11 cellular contexts compared by ENCODE assay signal in genomic region chr18:44909191-44909719, GRCh38.
A peak's percentile ranks its signal among the peaks of the same experiment; 100 is the strongest.
DNase-seq lines count a peak whose midpoint lies in the region; ATAC-seq and TF ChIP-seq lines count a peak whose summit lies in the region.
"Had no signal": no experiment of that assay in that cellular context is flagged by ENCODE, and none has a peak within 500 bp of the region (broad histone marks: within the 10 kb centered on the region; RNA-seq: fewer than 3 reads in every experiment).

No MANE protein-coding gene starts in this region.

- peak overlapping the region; percentile 76 for H3K9ac ChIP-seq in MM.1S (ENCODE audit: low read length)

- H3K4me3 ChIP-seq in MM.1S (ENCODE audit: low read length), result peak overlapping the region; percentile 39

- no peaks in the 10 kb centered on the region for H3K36me3 Mint-ChIP-seq in activated T-cell treated with anti-CD3 and anti-CD28 coated beads, Interleukin-2, amount 50 U/mL, for 4 hours (ENCODE audit: insufficient read depth)
- H3K36me3 Mint-ChIP-seq in stimulated activated memory B cell treated with anti-CD40 and anti-IgM and Interleukin-4, amounts not matched to agents 10 μg/mL and 1 μg/mL and 100 μg/mL, for 72 hours, result peaks cover 20% of the 10 kb centered on the region
- H3K36me3 Mint-ChIP-seq in activated naive CD4-positive, alpha-beta T cell treated with anti-CD3 and anti-CD28 coated beads, Interleukin-2, amount 10 ng/mL, durations not matched to agents 7 days and 5 days, result no peaks in the 10 kb centered on the region
- H3K36me3 Mint-ChIP-seq: CD14-positive monocyte had no signal

- H3K9me2 ChIP-seq in MM.1S (replicated peaks; ENCODE audit: insufficient read depth, low read length), result no peaks in the 10 kb centered on the region

- H3K4me3 Mint-ChIP-seq in activated T-cell treated with anti-CD3 and anti-CD28 coated beads, Interleukin-2, amount 50 U/mL, for 4 hours, result no peak overlapping the region
- H3K4me3 Mint-ChIP-seq in stimulated activated memory B cell treated with anti-CD40 and anti-IgM and Interleukin-4, amounts not matched to agents 10 μg/mL and 1 μg/mL and 100 μg/mL, for 72 hours, result peak overlapping the region; percentile 13
- H3K4me3 Mint-ChIP-seq in activated naive CD4-positive, alpha-beta T cell treated with anti-CD3 and anti-CD28 coated beads, Interleukin-2, amount 10 ng/mL, durations not matched to agents 7 days and 5 days, result no peak overlapping the region
- H3K4me3 Mint-ChIP-seq: CD14-positive monocyte had no signal

- peak overlapping the region; percentile 93 for H3K27ac ChIP-seq in MM.1S (ENCODE audit: low read length)

- H3K9me3 ChIP-seq in MM.1S (replicated peaks; ENCODE audit: insufficient read depth, low read length), result no peaks in the 10 kb centered on the region

- peaks cover 78% of the 10 kb centered on the region for H3K79me2 ChIP-seq in MM.1S (ENCODE audit: low read length)

- peak overlapping the region; percentile 71 for H3K4me2 ChIP-seq in MM.1S (ENCODE audit: low read depth, low read length)

- ATAC-seq in activated T-cell treated with anti-CD3 and anti-CD28 coated beads, Interleukin-2, amount 50 U/mL, for 4 hours, result peak; percentile 35 to 43
- ATAC-seq in HG02798 (IDR thresholded peaks at IDR 0.05; ENCODE audit: poor library complexity, unreplicated experiment) (peak; percentile 80), left lobe of liver (no peak)
- peak; percentile 85 for ATAC-seq in stimulated activated memory B cell treated with anti-CD40 and anti-IgM and Interleukin-4, amounts not matched to agents 10 μg/mL and 1 μg/mL and 100 μg/mL, for 72 hours
- ATAC-seq: left colon had no signal

- H3K4me1 Mint-ChIP-seq in activated T-cell treated with anti-CD3 and anti-CD28 coated beads, Interleukin-2, amount 50 U/mL, for 4 hours (ENCODE audit: low read depth), result peaks cover 10% of the 10 kb centered on the region
- H3K4me1 Mint-ChIP-seq in stimulated activated memory B cell treated with anti-CD40 and anti-IgM and Interleukin-4, amounts not matched to agents 10 μg/mL and 1 μg/mL and 100 μg/mL, for 72 hours, result peaks cover 64% of the 10 kb centered on the region
- peaks cover 3% of the 10 kb centered on the region for H3K4me1 Mint-ChIP-seq in activated naive CD4-positive, alpha-beta T cell treated with anti-CD3 and anti-CD28 coated beads, Interleukin-2, amount 10 ng/mL, durations not matched to agents 7 days and 5 days

- H3K36me3 ChIP-seq in MM.1S (replicated peaks; ENCODE audit: insufficient read depth, low read length), result no peaks in the 10 kb centered on the region

- no peak for DNase-seq in activated T-cell treated with anti-CD3 and anti-CD28 coated beads, Interleukin-2, amount 50 U/mL, for 4 hours
- no peak for DNase-seq in activated T-cell treated with anti-CD3 and anti-CD28 coated beads, Interleukin-2, amount 50 U/mL, for 1 hour
- DNase-seq in MM.1S (peak; percentile 93), left lobe of liver (ENCODE audit: low spot score) (no peak), retina (no peak)
- no peak for DNase-seq in activated naive CD4-positive, alpha-beta T cell treated with anti-CD3 and anti-CD28 coated beads, Interleukin-2, amount 10 ng/mL, durations not matched to agents 7 days and 5 days
- DNase-seq: IMR-90, left colon had no signal

- no peaks in the 10 kb centered on the region for H3K9me3 Mint-ChIP-seq in activated T-cell treated with anti-CD3 and anti-CD28 coated beads, Interleukin-2, amount 50 U/mL, for 4 hours
- peaks cover 3% of the 10 kb centered on the region for H3K9me3 Mint-ChIP-seq in stimulated activated memory B cell treated with anti-CD40 and anti-IgM and Interleukin-4, amounts not matched to agents 10 μg/mL and 1 μg/mL and 100 μg/mL, for 72 hours
- no peaks in the 10 kb centered on the region for H3K9me3 Mint-ChIP-seq in activated naive CD4-positive, alpha-beta T cell treated with anti-CD3 and anti-CD28 coated beads, Interleukin-2, amount 10 ng/mL, durations not matched to agents 7 days and 5 days

- H3K4me1 ChIP-seq in MM.1S (ENCODE audit: low read length), result peaks cover 90% of the 10 kb centered on the region

- CTCF ChIA-PET in activated naive CD4-positive, alpha-beta T cell treated with anti-CD3 and anti-CD28 coated beads, Interleukin-2, amount 10 ng/mL, durations not matched to agents 7 days and 5 days (lab: Charles Lee), result no interaction called here

- peak overlapping the region; percentile 76 for H3K27ac Mint-ChIP-seq in stimulated activated memory B cell treated with anti-CD40 and anti-IgM and Interleukin-4, amounts not matched to agents 10 μg/mL and 1 μg/mL and 100 μg/mL, for 72 hours
- H3K27ac Mint-ChIP-seq in activated naive CD4-positive, alpha-beta T cell treated with anti-CD3 and anti-CD28 coated beads, Interleukin-2, amount 10 ng/mL, durations not matched to agents 7 days and 5 days, result no peak overlapping the region
- H3K27ac Mint-ChIP-seq: CD14-positive monocyte had no signal

- H2AFZ ChIP-seq in MM.1S (ENCODE audit: low read length), result no peak overlapping the region

- H3F3A ChIP-seq in MM.1S (ENCODE audit: insufficient read depth, low read length), result peaks cover 33% of the 10 kb centered on the region

- no peaks in the 10 kb centered on the region for H3K27me3 ChIP-seq in MM.1S (replicated peaks; ENCODE audit: insufficient read depth, low read length)

- TF ChIP-seq CTCF in MM.1S (IDR thresholded peaks at IDR 0.05; ENCODE audit: low read length), result no peak

- H4K20me1 ChIP-seq in MM.1S (ENCODE audit: insufficient read depth, low read length), result no peaks in the 10 kb centered on the region

- H3K27me3 Mint-ChIP-seq in activated T-cell treated with anti-CD3 and anti-CD28 coated beads, Interleukin-2, amount 50 U/mL, for 4 hours (ENCODE audit: low read depth), result peaks cover 10% of the 10 kb centered on the region
- H3K27me3 Mint-ChIP-seq in stimulated activated memory B cell treated with anti-CD40 and anti-IgM and Interleukin-4, amounts not matched to agents 10 μg/mL and 1 μg/mL and 100 μg/mL, for 72 hours, result no peaks in the 10 kb centered on the region
- H3K27me3 Mint-ChIP-seq in activated naive CD4-positive, alpha-beta T cell treated with anti-CD3 and anti-CD28 coated beads, Interleukin-2, amount 10 ng/mL, durations not matched to agents 7 days and 5 days, result peaks cover 13% of the 10 kb centered on the region
